8 cellular contexts compared by ENCODE assay signal in the genomic region with DNA sequence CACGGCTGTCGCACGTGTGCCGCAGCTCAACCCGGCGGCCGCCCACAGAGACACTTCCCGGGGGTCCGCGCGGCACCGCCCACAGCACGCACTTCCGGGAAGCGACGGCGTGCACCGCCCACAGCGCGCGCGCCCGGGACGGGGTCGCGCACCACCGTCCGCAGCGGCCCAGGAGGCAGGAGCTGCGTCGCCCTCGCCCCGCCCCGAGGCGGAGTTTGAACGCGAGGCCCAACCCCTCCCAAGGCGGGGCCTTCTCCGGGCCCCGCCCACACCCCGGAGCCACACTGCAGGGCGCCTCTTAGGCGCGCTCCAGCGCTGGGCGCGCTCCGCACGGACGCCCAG.
DNase-seq lines count a peak whose midpoint lies in the region; ATAC-seq, FAIRE-seq and TF ChIP-seq lines count a peak whose summit lies in the region.
"Not testable (repeated sequence)": the region's sequence is repeated elsewhere in the genome, so short reads cannot be mapped to it uniquely, and the experiment has no call there.

No MANE protein-coding gene starts in this region.

- not testable (repeated sequence) for H3K4me3 Mint-ChIP-seq in GM23338

- not testable (repeated sequence) for H3K36me3 ChIP-seq in GM23338 (ENCODE audit: insufficient read depth); pancreas

- not testable (repeated sequence) for H2AFZ ChIP-seq in GM23338

- not testable (repeated sequence) for H3K9me2 ChIP-seq in GM23338 (ENCODE audit: insufficient read depth)

- not testable (repeated sequence) for H3K36me3 Mint-ChIP-seq in GM23338 (ENCODE audit: low read depth)

- H4K20me1 ChIP-seq in GM23338 (replicated peaks; ENCODE audit: insufficient read depth) = not testable (repeated sequence)

- H3F3A ChIP-seq in GM23338 (replicated peaks; ENCODE audit: low read depth) = not testable (repeated sequence)

- H3K27me3 ChIP-seq in GM23338 (ENCODE audit: insufficient read depth); HL-60 (ENCODE audit: insufficient read depth, poor library complexity, severe bottlenecking); pancreas: not testable (repeated sequence)

- WGBS in pancreas, 2 donors = 0% methylated on average over 11 to 31 of the region's 50 CpGs

- not testable (repeated sequence) for H3K27ac ChIP-seq in GM23338 (ENCODE audit: low read depth); HL-60 (replicated peaks); pancreas

- not testable (repeated sequence) for H3K9me3 ChIP-seq in pancreas

- FAIRE-seq in pancreas (lab: Jason Lieb, UNC) = not testable (repeated sequence)

- ATAC-seq in GM23338 (peak; percentile 92), left cardiac atrium (peak; percentile 100), pancreas (peak; percentile 99 to 100 (median 100))

- not testable (repeated sequence) for H3K79me2 ChIP-seq in GM23338 (replicated peaks; ENCODE audit: insufficient read depth)

- H3K27me3 Mint-ChIP-seq in GM23338 (ENCODE audit: insufficient read depth, low read depth, poor library complexity) = not testable (repeated sequence)

- intact Hi-C loops in left cardiac atrium (cut with DNase I); pancreas (cut with DNase I): not testable (repeated sequence)

- H3K9me3 Mint-ChIP-seq in GM23338 = not testable (repeated sequence)

- H3K27ac Mint-ChIP-seq in GM23338 = not testable (repeated sequence)

- in situ Hi-C loops in astrocyte of the spinal cord (cut with HindIII; ENCODE audit: low sequenced_read_pairs) = not testable (repeated sequence)

- TF ChIP-seq CTCF in GM23338 (conservative IDR thresholded peaks at IDR 0.05; ENCODE audit: low read depth in 2 of 2); HL-60 (IDR thresholded peaks at IDR 0.05; ENCODE audit: insufficient read depth, low read length); astrocyte of the spinal cord (IDR thresholded peaks at IDR 0.05; ENCODE audit: low read depth, low read length); pancreas (IDR thresholded peaks at IDR 0.05): not testable (repeated sequence)

- H3K4me3 ChIP-seq in GM23338; HL-60 (replicated peaks; ENCODE audit: insufficient read depth, low read length): not testable (repeated sequence)
- H3K4me3 ChIP-seq in astrocyte of the spinal cord (ENCODE audit: low read depth, low read length) (peak overlapping the region; percentile 31), pancreas (peak overlapping the region in 3 of 4 donors; percentile 28 to 39 (median 31))

- H3K4me2 ChIP-seq in GM23338 = not testable (repeated sequence)

- DNase-seq in EL (peak; percentile 78), GM23338 (ENCODE audit: low spot score) (peak; percentile 38), HL-60 (ENCODE audit: low read depth in 1 of 2, low spot score in 1 of 2) (peak; percentile 56 to 85), astrocyte of the spinal cord (ENCODE audit: low read depth, low spot score) (peak; percentile 73), left cardiac atrium (peak; percentile 83), pancreas (peak; percentile 81 to 95 (median 90))
- peak; percentile 87 for DNase-seq in activated CD4-positive, alpha-beta T cell treated with anti-CD3 and anti-CD28 coated beads for 1 hour
- peak; percentile 65 to 68 for DNase-seq in stimulated activated CD8-positive, alpha-beta memory T cell treated with anti-CD3 and anti-CD28 coated beads, Interleukin-7, amount 100 ng/mL, for 1 hour (ENCODE audit: low read depth in 2 of 2)

- H3K4me1 Mint-ChIP-seq in GM23338 = not testable (repeated sequence)

- H3K4me1 ChIP-seq in GM23338 (ENCODE audit: insufficient read depth); pancreas: not testable (repeated sequence)

Comparison
In these comparisons a context has a peak if more than half of its experiments do, and no peak if none do; other contexts are left out.
1. DNase-seq: peak in every context shown above with its lines; median percentile 90 in pancreas; 87 in activated CD4-positive, alpha-beta T cell treated with anti-CD3 and anti-CD28 coated beads for 1 hour; 83 in left cardiac atrium; 78 in EL; 73 in astrocyte of the spinal cord; 70 in HL-60; 66 in stimulated activated CD8-positive, alpha-beta memory T cell treated with anti-CD3 and anti-CD28 coated beads, Interleukin-7, amount 100 ng/mL, for 1 hour; 38 in GM23338.